ENCODE assay signal across 33 cellular contexts in the genomic region with DNA sequence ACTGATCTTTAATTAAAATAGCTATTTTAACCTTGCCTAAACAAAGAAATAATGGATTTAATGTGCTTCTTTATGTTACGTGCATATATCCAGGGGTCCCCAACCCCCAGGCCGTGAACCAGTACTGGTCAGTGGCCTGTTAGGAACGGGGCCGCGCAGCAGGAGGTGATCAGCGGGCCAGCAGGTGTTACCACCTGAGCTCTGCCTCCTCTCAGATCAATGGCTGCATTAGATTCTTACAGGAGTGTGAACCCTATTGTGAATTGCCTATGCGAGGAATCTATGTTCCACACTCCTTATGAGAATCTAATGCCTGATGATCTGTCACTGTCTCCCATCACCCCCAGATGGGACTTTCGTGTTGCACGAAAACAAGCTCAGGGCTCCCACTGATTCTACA. TPM values are rescaled to one million over a fixed set of nuclear protein-coding genes. Genes with fewer than 3 reads are reported as not detected.
"Had no signal": no experiment of that assay in that cellular context is flagged by ENCODE, and none has a peak within 500 bp of the region (broad histone marks: within the 10 kb centered on the region; RNA-seq: fewer than 3 reads in every experiment).

No MANE protein-coding gene starts in this region.

- FAIRE-seq: colon, endometrium, endothelial cell of umbilical vein, frontal cortex had no signal

- H3K4me3 Mint-ChIP-seq: dendritic cell treated with granulocyte-macrophage colony-stimulating factor and Interleukin-4, amounts not matched to agents 40 ng/mL and 50 ng/mL, for 4 days; effector memory CD8-positive, alpha-beta T cell; endodermal cell had no signal

- ATAC-seq: effector memory CD8-positive, alpha-beta T cell; esophagus mucosa; foreskin keratinocyte; gastrocnemius medialis; gastroesophageal sphincter; heart left ventricle; heart right ventricle had no signal

- H3K9me3 ChIP-seq: colonic mucosa, esophagus muscularis mucosa, esophagus squamous epithelium, gastrocnemius medialis, gastroesophageal sphincter, heart left ventricle, heart right ventricle had no signal

- H3K27ac ChIP-seq: colonic mucosa, coronary artery, dorsolateral prefrontal cortex, epithelial cell of prostate, esophagus muscularis mucosa, esophagus squamous epithelium, foreskin keratinocyte, gastrocnemius medialis, gastroesophageal sphincter, heart left ventricle, heart right ventricle had no signal

- H3K4me3 ChIP-seq: colonic mucosa, coronary artery, dorsolateral prefrontal cortex, esophagus muscularis mucosa, esophagus squamous epithelium, gastrocnemius medialis, gastroesophageal sphincter, heart left ventricle, heart right ventricle had no signal

- DNase-seq: colonic mucosa; cortex of kidney; dermis blood vessel endothelial cell; dorsolateral prefrontal cortex; effector CD4-positive, alpha-beta T cell; effector CD8-positive, alpha-beta T cell; effector memory CD4-positive, alpha-beta T cell; effector memory CD8-positive, alpha-beta T cell; endodermal cell; erythroblast; esophagus squamous epithelium; foreskin fibroblast; foreskin keratinocyte; foreskin melanocyte; gastrocnemius medialis; glutamatergic neuron; head of caudate nucleus; heart left ventricle; heart right ventricle had no signal

- H3K27ac Mint-ChIP-seq: dendritic cell treated with granulocyte-macrophage colony-stimulating factor and Interleukin-4, amounts not matched to agents 40 ng/mL and 50 ng/mL, for 4 days; effector memory CD8-positive, alpha-beta T cell; endodermal cell had no signal

- H3K4me1 ChIP-seq: colonic mucosa, esophagus muscularis mucosa, esophagus squamous epithelium, gastrocnemius medialis, gastroesophageal sphincter, heart left ventricle, heart right ventricle had no signal

- H3K9me3 Mint-ChIP-seq: dendritic cell treated with granulocyte-macrophage colony-stimulating factor and Interleukin-4, amounts not matched to agents 40 ng/mL and 50 ng/mL, for 4 days; effector memory CD8-positive, alpha-beta T cell; endodermal cell had no signal

RNA-seq across cellular contexts. Expression of gene CYP24A1, which starts 8.8 kb away (rescaled TPM):
- total RNA-seq: dermis blood vessel endothelial cell, dermis microvascular lymphatic vessel endothelial cell, endothelial cell of umbilical vein, esophagus muscularis mucosa, fibroblast of lung, fibroblast of villous mesenchyme, glomerular endothelial cell, heart left ventricle, heart right ventricle had no signal
- polyA plus RNA-seq: endothelial cell of umbilical vein, fibroblast of lung, heart left ventricle, heart right ventricle had no signal
